ENCODE assay signal across 9 cellular contexts in the genomic region with DNA sequence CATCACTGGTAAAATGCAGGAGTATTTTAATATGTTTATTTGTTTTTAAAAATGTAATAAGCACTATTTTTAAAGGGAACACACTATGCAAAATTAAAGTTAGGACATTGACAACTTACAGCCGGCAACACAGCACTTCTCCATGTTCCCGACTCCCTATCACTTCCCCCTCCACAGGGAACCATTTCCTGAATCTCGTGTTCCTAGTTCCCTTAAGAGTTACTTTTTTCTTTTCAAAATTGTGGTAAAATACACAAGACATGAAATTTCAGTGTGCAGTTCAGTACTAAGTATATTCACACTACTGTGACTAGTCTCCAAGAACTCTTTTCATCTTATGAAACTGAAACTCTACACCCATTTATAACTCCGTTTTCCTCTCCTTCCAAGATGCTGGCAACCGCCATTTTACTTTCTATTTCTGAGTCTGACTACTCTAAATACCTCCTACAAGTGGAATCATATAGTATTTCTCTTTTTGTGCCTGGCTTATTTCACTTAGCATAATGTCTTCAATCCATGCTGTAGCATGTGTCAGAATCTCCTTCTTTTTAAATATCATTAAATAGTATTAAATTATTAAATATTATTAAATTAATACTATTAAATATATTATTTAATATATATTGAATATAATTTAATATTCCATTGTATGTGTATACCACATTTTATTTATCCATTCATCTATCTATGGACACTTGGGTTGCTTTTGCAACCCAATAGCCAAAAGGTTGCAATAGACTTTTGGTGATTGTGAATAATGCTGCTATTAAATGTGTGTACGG. TPM values are rescaled to one million over a fixed set of nuclear protein-coding genes. Genes with fewer than 3 reads are reported as not detected.
DNase-seq lines count a peak whose midpoint lies in the region; ATAC-seq and TF ChIP-seq lines count a peak whose summit lies in the region.
"Had no signal": no experiment of that assay in that cellular context is flagged by ENCODE, and none has a peak within 500 bp of the region (broad histone marks: within the 10 kb centered on the region; RNA-seq: fewer than 3 reads in every experiment).

No MANE protein-coding gene starts in this region.

- WGBS in neuronal stem cell (ENCODE audit: extremely low coverage in 2 of 2, insufficient read length in 2 of 2, insufficient replicate concordance in 1 of 2), 2 donors: no CpG with 5 or more reads among the region's 6 CpGs

- no peaks in the 10 kb centered on the region for H3K79me1 ChIP-seq in neuronal stem cell (ENCODE audit: low read depth, low read length)

- H3K36me3 ChIP-seq in DOHH2 (ENCODE audit: control insufficient read depth, low read length) (no peaks in the 10 kb centered on the region), adipocyte (ENCODE audit: control insufficient read depth, insufficient read depth, low read length, severe bottlenecking) (no peaks in the 10 kb centered on the region), neuronal stem cell (replicated peaks in 1 of 2; ENCODE audit: control insufficient read depth in 2 of 2, insufficient read depth in 2 of 2, low read length in 2 of 2) (no peaks in the 10 kb centered on the region)

- no peaks in the 10 kb centered on the region for H4K20me1 ChIP-seq in DOHH2 (ENCODE audit: control insufficient read depth, insufficient read depth, low read depth, low read length)

- H3K4me2 ChIP-seq in DOHH2 (ENCODE audit: low read length) (peak overlapping the region; percentile 30; the same call in 1 of the 2 replicates), neuronal stem cell (ENCODE audit: insufficient read depth, low read length, poor library complexity, severe bottlenecking) (no peak overlapping the region)

- H3K9me2 ChIP-seq in DOHH2 (replicated peaks; ENCODE audit: control insufficient read depth, low read length): no peaks in the 10 kb centered on the region

- no peak overlapping the region for H3K4ac ChIP-seq in neuronal stem cell (ENCODE audit: low read length)

- 0 out of 2 replicates have a peak, but pooled peaks cover 3% of the 10 kb centered on the region for H3K4me1 ChIP-seq in DOHH2 (ENCODE audit: control insufficient read depth, low read length)
- H3K4me1 ChIP-seq in adipocyte (ENCODE audit: control insufficient read depth, insufficient read depth, low read length): peaks cover 8% of the 10 kb centered on the region
- peaks cover 0 to 4% of the 10 kb centered on the region in 2 donors for H3K4me1 ChIP-seq in neuronal stem cell (ENCODE audit: control insufficient read depth in 2 of 2, insufficient read depth in 1 of 2, low read depth in 1 of 2, low read length in 2 of 2)

- in situ Hi-C loops in KBM-7 (cut with MboI; ENCODE audit: low pct_unique_long_range_greater_than_20kb, low sequenced_read_pairs): no loop called here

- peak; percentile 58 for DNase-seq in KBM-7
- peak; percentile 48 for DNase-seq in adipocyte (ENCODE audit: low read depth)
- DNase-seq in neuronal stem cell (ENCODE audit: low spot score): no peak
- no peak for DNase-seq in islet precursor cell
- no peak for DNase-seq in SW 1271 (lab: John Stamatoyannopoulos, UW)
- DNase-seq: cerebellar nuclear complex had no signal

- H3K9me3 ChIP-seq in DOHH2 (ENCODE audit: control insufficient read depth, insufficient read depth, low read length) (no peaks in the 10 kb centered on the region), adipocyte (ENCODE audit: control insufficient read depth, low read length) (no peaks in the 10 kb centered on the region), neuronal stem cell (replicated peaks in 1 of 2; ENCODE audit: control insufficient read depth in 2 of 2, insufficient read depth in 1 of 2, low read depth in 1 of 2, low read length in 2 of 2) (peaks cover 0 to 3% of the 10 kb centered on the region in 2 donors)

- H3K14ac ChIP-seq in neuronal stem cell (ENCODE audit: low read length): no peak overlapping the region

- no peak overlapping the region for H3K23ac ChIP-seq in neuronal stem cell (ENCODE audit: low read depth, low read length, poor library complexity)

- no peak for TF ChIP-seq CTCF in DOHH2 (IDR thresholded peaks at IDR 0.05; ENCODE audit: low read depth, low read length, poor library complexity, severe bottlenecking)

- H3K4me3 ChIP-seq in DOHH2 (ENCODE audit: low read length) (no peak overlapping the region), adipocyte (ENCODE audit: low read length) (peak overlapping the region; percentile 79), neuronal stem cell (ENCODE audit: low read length in 2 of 2) (no peak overlapping the region)

- no peak overlapping the region for H2BK5ac ChIP-seq in neuronal stem cell (ENCODE audit: low read length)

- H3K79me2 ChIP-seq in DOHH2 (ENCODE audit: control insufficient read depth, low read length): no peaks in the 10 kb centered on the region

- H4K91ac ChIP-seq in neuronal stem cell (ENCODE audit: low read depth, low read length, poor library complexity): no peak overlapping the region

- peak overlapping the region; percentile 68 for H2AFZ ChIP-seq in neuronal stem cell (ENCODE audit: low read length)

- H3K9ac ChIP-seq in adipocyte (ENCODE audit: low read length): peak overlapping the region; percentile 68
- H3K9ac ChIP-seq in neuronal stem cell (ENCODE audit: low read depth, low read length, poor library complexity): no peak overlapping the region

- no peaks in the 10 kb centered on the region for H3F3A ChIP-seq in DOHH2 (ENCODE audit: control insufficient read depth, insufficient read depth)

- no peak overlapping the region for H4K8ac ChIP-seq in neuronal stem cell (ENCODE audit: low read depth, low read length)

- no peak overlapping the region for H2BK12ac ChIP-seq in neuronal stem cell (ENCODE audit: low read length)

- H3K18ac ChIP-seq in neuronal stem cell (ENCODE audit: low read length): no peak overlapping the region

- H2BK120ac ChIP-seq in neuronal stem cell (ENCODE audit: low read depth, low read length): no peak overlapping the region

- H2BK15ac ChIP-seq in neuronal stem cell (ENCODE audit: low read length): no peak overlapping the region

- ATAC-seq in HG03432 (IDR thresholded peaks at IDR 0.05; ENCODE audit: unreplicated experiment) (no peak), GM18498 (IDR thresholded peaks at IDR 0.05; ENCODE audit: unreplicated experiment) (no peak)

- H3K27ac ChIP-seq in DOHH2 (ENCODE audit: low read depth, low read length): no peak overlapping the region
- H3K27ac ChIP-seq in neuronal stem cell (replicated peaks; ENCODE audit: low read length): no peak overlapping the region

- no peak overlapping the region for H2AK5ac ChIP-seq in neuronal stem cell (ENCODE audit: low read depth, low read length)

- H3K27me3 ChIP-seq in DOHH2 (ENCODE audit: control insufficient read depth, low read length): peaks cover 26% of the 10 kb centered on the region
- H3K27me3 ChIP-seq in adipocyte (replicated peaks; ENCODE audit: control insufficient read depth, insufficient read depth, low read length): no peaks in the 10 kb centered on the region
- H3K27me3 ChIP-seq in neuronal stem cell (ENCODE audit: control insufficient read depth in 3 of 3, insufficient read depth in 3 of 3, low read depth in 1 of 3, low read length in 3 of 3): peaks cover 0 to 3% (median 0%) of the 10 kb centered on the region in 3 experiments

RNA-seq across cellular contexts. Expression of gene UBE2Q2, which starts 25.9 kb away (rescaled TPM):
- polyA plus RNA-seq in neuronal stem cell (2013, experiment 1 of 2): 10.6 TPM
- 11.0 TPM for polyA plus RNA-seq in neuronal stem cell (2013, experiment 2 of 2)

Comparison
In these comparisons a context has a peak if more than half of its experiments do, and no peak if none do; other contexts are left out.
1. DNase-seq: peak in KBM-7 (single experiment) and adipocyte (single experiment); none in neuronal stem cell (single experiment), islet precursor cell (single experiment) and SW 1271 (0 of 2).